ENCODE assay signal across 25 cellular contexts in genomic region chr15:79602731-79603130, GRCh38.
"Had no signal": no experiment of that assay in that cellular context is flagged by ENCODE, and none has a peak within 500 bp of the region (broad histone marks: within the 10 kb centered on the region; RNA-seq: fewer than 3 reads in every experiment).

No MANE protein-coding gene starts in this region.

- DNase-seq: activated CD4-positive, alpha-beta T cell treated with anti-CD3 and anti-CD28 coated beads, Interleukin-2, amount 10 ng/mL, durations not matched to agents 7 days and 5 days; activated CD4-positive, CD25-positive, alpha-beta regulatory T cell treated with anti-CD3 and anti-CD28 coated beads, Interleukin-2, amount 50 U/mL, for 72 hours; activated CD8-positive, alpha-beta T cell treated with anti-CD3 and anti-CD28 coated beads for 36 hours; activated naive CD8-positive, alpha-beta T cell treated with anti-CD3 and anti-CD28 coated beads, Interleukin-2, amount 50 U/mL, for 24 hours; activated T-cell treated with anti-CD3 and anti-CD28 coated beads, Interleukin-2, amount 50 U/mL, for 48 hours; amygdala; colonic mucosa; effector memory CD4-positive, alpha-beta T cell; gastrocnemius medialis; glutamatergic neuron; mammary epithelial cell; naive thymus-derived CD8-positive, alpha-beta T cell; nucleus accumbens; pancreas; retina; sigmoid colon; stimulated activated CD4-positive, alpha-beta T cell treated with anti-CD3 and anti-CD28 coated beads, Interleukin-1b, Interleukin-23, amount 100 ng/mL, for 48 hours; stimulated activated CD4-positive, alpha-beta T cell treated with anti-CD3 and anti-CD28 coated beads, Interleukin-4, amount 100 ng/mL, for 4 hours; stimulated activated CD8-positive, alpha-beta memory T cell treated with anti-CD3 and anti-CD28 coated beads, Interleukin-4, amount 100 ng/mL, for 48 hours; stimulated activated naive CD8-positive, alpha-beta T cell treated with anti-CD3 and anti-CD28 coated beads, Interleukin-15, amount 100 ng/mL, for 72 hours; substantia nigra; T-helper 2 cell; uterus had no signal

- H3K4me3 ChIP-seq: colonic mucosa, gastrocnemius medialis, pancreas, prostate gland, sigmoid colon, smooth muscle cell, uterus had no signal
